In genomic region chr14:61703342-61704129, GRCh38 we compare ENCODE assay signal across 1 cellular context.
TF ChIP-seq lines count a peak whose summit lies in the region.

No MANE protein-coding gene starts in this region.

TF ChIP-seq in IMR-90, 13 proteins besides CTCF, POLR2A, EP300 and RAD21 (continued from another document):
- TF ChIP-seq, protein P1, sequence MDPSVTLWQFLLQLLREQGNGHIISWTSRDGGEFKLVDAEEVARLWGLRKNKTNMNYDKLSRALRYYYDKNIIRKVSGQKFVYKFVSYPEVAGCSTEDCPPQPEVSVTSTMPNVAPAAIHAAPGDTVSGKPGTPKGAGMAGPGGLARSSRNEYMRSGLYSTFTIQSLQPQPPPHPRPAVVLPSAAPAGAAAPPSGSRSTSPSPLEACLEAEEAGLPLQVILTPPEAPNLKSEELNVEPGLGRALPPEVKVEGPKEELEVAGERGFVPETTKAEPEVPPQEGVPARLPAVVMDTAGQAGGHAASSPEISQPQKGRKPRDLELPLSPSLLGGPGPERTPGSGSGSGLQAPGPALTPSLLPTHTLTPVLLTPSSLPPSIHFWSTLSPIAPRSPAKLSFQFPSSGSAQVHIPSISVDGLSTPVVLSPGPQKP (IDR thresholded peaks at IDR 0.05; ENCODE audit: borderline replicate concordance, low read depth, low read length): no peak
- no peak for TF ChIP-seq CEBPB (IDR thresholded peaks at IDR 0.05; ENCODE audit: low read depth, low read length)
- TF ChIP-seq BHLHE40 (IDR thresholded peaks at IDR 0.05; ENCODE audit: low read depth, low read length): no peak
- no peak for TF ChIP-seq FOS (IDR thresholded peaks at IDR 0.05; ENCODE audit: low read depth, low read length)
- TF ChIP-seq SMC3 (IDR thresholded peaks at IDR 0.05; ENCODE audit: low read depth, low read length): no peak
- TF ChIP-seq MXI1 (IDR thresholded peaks at IDR 0.05; ENCODE audit: borderline replicate concordance, low read depth, low read length): no peak
